In the genomic region with DNA sequence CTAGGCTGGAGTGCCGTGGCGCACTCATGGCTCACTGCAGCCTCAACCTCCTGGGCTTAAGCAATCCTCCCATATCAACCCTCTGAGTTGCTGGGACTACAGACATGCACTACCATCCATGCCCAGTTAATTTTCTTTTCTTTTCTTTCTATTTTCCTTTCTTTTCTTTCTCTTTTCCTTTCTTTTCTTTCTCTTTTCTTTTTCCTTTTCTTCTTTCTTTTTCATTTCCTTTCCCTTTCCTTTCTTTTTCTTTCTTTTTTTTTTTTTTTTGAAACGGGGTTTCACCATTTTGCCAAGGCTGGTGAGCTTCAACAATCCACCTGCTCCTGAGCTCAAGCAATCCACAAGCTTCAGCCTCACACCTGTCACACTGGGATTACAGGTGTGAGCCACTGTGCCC, we compare ENCODE assay signal across 21 cellular contexts.
DNase-seq lines count a peak whose midpoint lies in the region; ATAC-seq and TF ChIP-seq lines count a peak whose summit lies in the region.
"Had no signal": no experiment of that assay in that cellular context is flagged by ENCODE, and none has a peak within 500 bp of the region (broad histone marks: within the 10 kb centered on the region; RNA-seq: fewer than 3 reads in every experiment).

No MANE protein-coding gene starts in this region.

- no peaks in the 10 kb centered on the region for H3K4me1 ChIP-seq in HEK293 (ENCODE audit: control insufficient read depth, insufficient read depth, low read length)
- H3K4me1 ChIP-seq: A549, BE2C, BLaER1, Caco-2 had no signal

- H3K9me3 ChIP-seq in HEK293 (ENCODE audit: control insufficient read depth, insufficient read depth, low read depth, low read length): no peaks in the 10 kb centered on the region
- H3K9me3 ChIP-seq: A549, BE2C, BLaER1, Caco-2 had no signal

- peak; percentile 38 for DNase-seq in DMS53 (lab: John Stamatoyannopoulos, UW)
- DNase-seq in DMS53 treated with DMSO at 0.1 percent for 48 hours (lab: John Stamatoyannopoulos, UW; ENCODE audit: unreplicated experiment): no peak
- no peak for DNase-seq in WTC11 (ENCODE audit: low spot score)
- DNase-seq in occipital lobe (lab: John Stamatoyannopoulos, UW): no peak
- DNase-seq in stimulated activated CD4-positive, alpha-beta T cell treated with anti-CD3 and anti-CD28 coated beads, Interleukin-1b, Interleukin-23, amount 100 ng/mL, for 48 hours: no peak
- DNase-seq: AML-193; BE2C; C1 segment of cervical spinal cord; Caco-2; Calu3; CD4-positive, alpha-beta memory T cell; CD4-positive, CD25-positive, alpha-beta regulatory T cell; CD8-positive, alpha-beta memory T cell; DMS79 treated with DMSO at 0.1 percent for 48 hours; GF-D8 had no signal

- no peaks in the 10 kb centered on the region for H3K9me3 Mint-ChIP-seq in WTC11

- TF ChIP-seq CTCF in HEK293 (tag by site-specific recombination; IDR thresholded peaks at IDR 0.05) (no peak), WTC11 (IDR thresholded peaks at IDR 0.05) (no peak)

- no peaks in the 10 kb centered on the region for H3K36me3 Mint-ChIP-seq in WTC11
- H3K36me3 Mint-ChIP-seq: CD14-positive monocyte; CD4-positive, alpha-beta memory T cell; CD4-positive, CD25-positive, alpha-beta regulatory T cell; CD8-positive, alpha-beta memory T cell had no signal

- H3K27ac Mint-ChIP-seq in WTC11: no peak overlapping the region
- H3K27ac Mint-ChIP-seq: CD14-positive monocyte; CD4-positive, alpha-beta memory T cell; CD4-positive, CD25-positive, alpha-beta regulatory T cell; CD8-positive, alpha-beta memory T cell had no signal

- POLR2A ChIA-PET in HEK293 (lab: Yijun Ruan, JAX): no interaction called here
- POLR2A ChIA-PET in WTC11 (lab: Charles Lee): interaction anchor here (0.7 kb wide), 1 partner anchor 809 kb away, joined by 3 read pairs; no protein-coding TSS in a partner anchor

- CTCF ChIA-PET in HEK293 (lab: Yijun Ruan, JAX) (no interaction called here), WTC11 (lab: Charles Lee) (no interaction called here)

- no peaks in the 10 kb centered on the region for H3K27me3 Mint-ChIP-seq in WTC11 (ENCODE audit: low read depth)
- H3K27me3 Mint-ChIP-seq: CD4-positive, CD25-positive, alpha-beta regulatory T cell; CD8-positive, alpha-beta memory T cell had no signal

- ATAC-seq in WTC11: no peak
- ATAC-seq in GM19324 (IDR thresholded peaks at IDR 0.05; ENCODE audit: low FRiP score, unreplicated experiment): no peak
- ATAC-seq: A549 had no signal

- H3K4me3 ChIP-seq in HEK293 (ENCODE audit: low read depth, low read length): no peak overlapping the region
- H3K4me3 ChIP-seq: A549, BLaER1 had no signal

- H3K4me3 Mint-ChIP-seq in WTC11: no peak overlapping the region
- H3K4me3 Mint-ChIP-seq: CD14-positive monocyte; CD4-positive, alpha-beta memory T cell; CD4-positive, CD25-positive, alpha-beta regulatory T cell; CD8-positive, alpha-beta memory T cell had no signal

- H3K4me1 Mint-ChIP-seq in WTC11: no peaks in the 10 kb centered on the region
- H3K4me1 Mint-ChIP-seq: CD14-positive monocyte; CD4-positive, alpha-beta memory T cell; CD4-positive, CD25-positive, alpha-beta regulatory T cell; CD8-positive, alpha-beta memory T cell had no signal

- no peaks in the 10 kb centered on the region for H3K36me3 ChIP-seq in HEK293 (ENCODE audit: control insufficient read depth in 2 of 2, insufficient read depth in 1 of 2, low read length in 2 of 2)
- H3K36me3 ChIP-seq: BE2C, BLaER1 had no signal

- H3K27ac ChIP-seq in HEK293 (ENCODE audit: extremely low read depth, low read depth, low read length): no peak overlapping the region
- H3K27ac ChIP-seq: 22Rv1, A549, BLaER1 had no signal

TF ChIP-seq in HEK293, 187 proteins besides CTCF, POLR2A, EP300 and RAD21:
- TF ChIP-seq SETDB1 (IDR thresholded peaks at IDR 0.05; ENCODE audit: insufficient read length, low read length) (no peak), PRDM1 (tag by site-specific recombination; IDR thresholded peaks at IDR 0.05) (peak; percentile 94)

TF ChIP-seq in WTC11, 78 proteins besides CTCF, POLR2A, EP300 and RAD21:
- no peak for TF ChIP-seq ESRRA (CRISPR knock-in tag; IDR thresholded peaks at IDR 0.05; ENCODE audit: borderline replicate concordance)
- TF ChIP-seq, protein P1, sequence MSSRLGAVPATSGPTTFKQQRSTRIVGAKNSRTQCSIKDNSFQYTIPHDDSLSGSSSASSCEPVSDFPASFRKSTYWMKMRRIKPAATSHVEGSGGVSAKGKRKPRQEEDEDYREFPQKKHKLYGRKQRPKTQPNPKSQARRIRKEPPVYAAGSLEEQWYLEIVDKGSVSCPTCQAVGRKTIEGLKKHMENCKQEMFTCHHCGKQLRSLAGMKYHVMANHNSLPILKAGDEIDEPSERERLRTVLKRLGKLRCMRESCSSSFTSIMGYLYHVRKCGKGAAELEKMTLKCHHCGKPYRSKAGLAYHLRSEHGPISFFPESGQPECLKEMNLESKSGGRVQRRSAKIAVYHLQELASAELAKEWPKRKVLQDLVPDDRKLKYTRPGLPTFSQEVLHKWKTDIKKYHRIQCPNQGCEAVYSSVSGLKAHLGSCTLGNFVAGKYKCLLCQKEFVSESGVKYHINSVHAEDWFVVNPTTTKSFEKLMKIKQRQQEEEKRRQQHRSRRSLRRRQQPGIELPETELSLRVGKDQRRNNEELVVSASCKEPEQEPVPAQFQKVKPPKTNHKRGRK (CRISPR knock-in tag; IDR thresholded peaks at IDR 0.05; ENCODE audit: borderline replicate concordance): 0 out of 2 replicates have a peak, but pooled peaks have one; percentile 33
- TF ChIP-seq, protein P2, sequence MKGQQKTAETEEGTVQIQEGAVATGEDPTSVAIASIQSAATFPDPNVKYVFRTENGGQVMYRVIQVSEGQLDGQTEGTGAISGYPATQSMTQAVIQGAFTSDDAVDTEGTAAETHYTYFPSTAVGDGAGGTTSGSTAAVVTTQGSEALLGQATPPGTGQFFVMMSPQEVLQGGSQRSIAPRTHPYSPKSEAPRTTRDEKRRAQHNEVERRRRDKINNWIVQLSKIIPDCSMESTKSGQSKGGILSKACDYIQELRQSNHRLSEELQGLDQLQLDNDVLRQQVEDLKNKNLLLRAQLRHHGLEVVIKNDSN (CRISPR knock-in tag; IDR thresholded peaks at IDR 0.05): no peak
